In the genomic region with DNA sequence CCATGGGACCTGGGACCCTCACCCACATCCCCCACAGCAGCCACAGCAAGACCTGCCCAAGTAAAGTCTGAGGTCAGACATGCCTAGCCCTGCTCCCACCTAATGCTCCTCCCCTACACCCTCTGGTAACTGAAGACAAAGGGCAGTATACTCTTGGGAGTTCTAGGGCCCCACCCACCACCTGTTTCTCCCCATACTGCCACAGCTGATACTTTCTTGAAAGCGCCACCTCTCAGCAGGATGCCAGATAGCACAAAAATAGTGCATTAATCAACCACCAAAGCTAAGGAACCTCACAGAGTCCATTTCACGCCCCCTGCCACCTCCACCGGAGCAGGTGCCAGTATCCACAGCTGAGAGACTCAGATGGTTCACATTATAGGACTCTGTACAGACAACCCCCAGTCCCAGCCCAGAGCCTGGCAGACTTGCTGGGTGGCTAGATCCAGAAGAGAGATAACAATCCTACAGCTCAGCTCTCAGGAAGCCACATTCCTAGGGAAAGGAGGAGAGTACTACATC, we compare ENCODE assay signal across 23 cellular contexts.
DNase-seq lines count a peak whose midpoint lies in the region; ATAC-seq, FAIRE-seq and TF ChIP-seq lines count a peak whose summit lies in the region.
"Had no signal": no experiment of that assay in that cellular context is flagged by ENCODE, and none has a peak within 500 bp of the region (broad histone marks: within the 10 kb centered on the region; RNA-seq: fewer than 3 reads in every experiment).

No MANE protein-coding gene starts in this region.

- H3K79me2 ChIP-seq in GM23248 (ENCODE audit: insufficient read depth) (no peaks in the 10 kb centered on the region), GM12878 (ENCODE audit: control insufficient read depth, insufficient read depth, low read length) (no peaks in the 10 kb centered on the region)

- no peak for TF ChIP-seq POLR2A in GM12878 (IDR thresholded peaks at IDR 0.05; ENCODE audit: low read depth, low read length)

- peak overlapping the region; percentile 47 for H3K4me3 Mint-ChIP-seq in Calu3 (ENCODE audit: low read depth, unreplicated experiment)
- H3K4me3 Mint-ChIP-seq: activated naive CD8-positive, alpha-beta T cell; CD4-positive, CD25-positive, alpha-beta regulatory T cell; immature natural killer cell had no signal

- H3F3A ChIP-seq in GM23248 (ENCODE audit: insufficient read depth): no peaks in the 10 kb centered on the region

- no peak for TF ChIP-seq RAD21 in GM12878 (IDR thresholded peaks at IDR 0.05; ENCODE audit: insufficient read depth, low read depth, low read length)

- TF ChIP-seq EP300 in GM12878 (IDR thresholded peaks at IDR 0.05; ENCODE audit: borderline replicate concordance in 1 of 2, control insufficient read depth in 1 of 2, low read depth in 2 of 2, low read length in 2 of 2): no peak

- no peaks in the 10 kb centered on the region for H3K36me3 Mint-ChIP-seq in Calu3 (ENCODE audit: insufficient read depth, unreplicated experiment)
- H3K36me3 Mint-ChIP-seq: activated naive CD8-positive, alpha-beta T cell; CD4-positive, CD25-positive, alpha-beta regulatory T cell; immature natural killer cell had no signal

- H3K36me3 ChIP-seq in GM23248 (ENCODE audit: low read depth) (no peaks in the 10 kb centered on the region), GM12878 (ENCODE audit: control insufficient read depth in 2 of 2, insufficient read depth in 2 of 2, low read length in 1 of 2) (no peaks in the 10 kb centered on the region)
- H3K36me3 ChIP-seq: heart right ventricle, SJSA1, suprapubic skin had no signal

- no peaks in the 10 kb centered on the region for H3K27me3 ChIP-seq in GM23248 (replicated peaks; ENCODE audit: insufficient read depth)
- H3K27me3 ChIP-seq in GM12878 (replicated peaks in 1 of 2; ENCODE audit: control insufficient read depth in 2 of 2, insufficient read depth in 2 of 2, low read length in 1 of 2): no peaks in the 10 kb centered on the region
- no peaks in the 10 kb centered on the region for H3K27me3 ChIP-seq in right cardiac atrium (ENCODE audit: control insufficient read depth, insufficient read depth)
- H3K27me3 ChIP-seq: heart right ventricle, SJSA1, suprapubic skin had no signal

- CTCF ChIA-PET in Calu3 (lab: Charles Lee): no interaction called here
- CTCF ChIA-PET in GM12878 (lab: Yijun Ruan, JAX): interaction anchor here (0.7 kb wide), 1 partner anchor 96 kb away, joined by 3 read pairs; no protein-coding TSS in a partner anchor

- peak overlapping the region; percentile 81 for H3K27ac Mint-ChIP-seq in Calu3 (ENCODE audit: unreplicated experiment)
- H3K27ac Mint-ChIP-seq: activated naive CD8-positive, alpha-beta T cell; CD4-positive, CD25-positive, alpha-beta regulatory T cell; immature natural killer cell had no signal

- H3K4me3 ChIP-seq in GM23248: no peak overlapping the region
- no peak overlapping the region for H3K4me3 ChIP-seq in GM12878
- no peak overlapping the region for H3K4me3 ChIP-seq in right cardiac atrium (ENCODE audit: low read length)
- H3K4me3 ChIP-seq in foreskin fibroblast (ENCODE audit: low read depth in 1 of 2, low read length in 2 of 2): no peak overlapping the region
- H3K4me3 ChIP-seq: heart right ventricle, K562, SJSA1, suprapubic skin had no signal

- in situ Hi-C loops in GM23248 (cut with MboI) (no loop called here), GM12878 (cut with MboI) (no loop called here)

- intact Hi-C loops in Calu3 (cut with micrococcal nuclease; ENCODE audit: unreplicated experiment): loop anchor here (2.0 kb wide), 1 partner anchor 77 kb away; no protein-coding TSS in a partner anchor
- intact Hi-C loops in GM12878 (cut with micrococcal nuclease; ENCODE audit: unreplicated experiment): no loop called here
- intact Hi-C loops in right cardiac atrium (cut with DNase I): no loop called here

- peak; percentile 30 for DNase-seq in Calu3
- DNase-seq in GM23248: peak; percentile 38
- peak; percentile 16 for DNase-seq in NAMALWA (ENCODE audit: low spot score)
- no peak for DNase-seq in GM12878 (ENCODE audit: low read depth, low spot score)
- no peak for DNase-seq in GM03348 (ENCODE audit: low spot score)
- DNase-seq in right cardiac atrium: no peak
- DNase-seq in foreskin fibroblast: no peak
- DNase-seq: activated CD4-positive, CD25-positive, alpha-beta regulatory T cell treated with anti-CD3 and anti-CD28 coated beads, Interleukin-2, amount 50 U/mL, for 72 hours; activated CD8-positive, alpha-beta memory T cell treated with anti-CD3 and anti-CD28 coated beads for 24 hours; CD4-positive, CD25-positive, alpha-beta regulatory T cell; HCEC 1CT; heart right ventricle; immature natural killer cell; NCI-H1048; NCI-H2081 treated with DMSO at 0.1 percent for 48 hours; NCI-H526 treated with DMSO at 0.1 percent for 48 hours; retina had no signal

- no peak overlapping the region for H3K27ac ChIP-seq in GM23248
- H3K27ac ChIP-seq in GM12878 (ENCODE audit: control insufficient read depth, insufficient read depth): no peak overlapping the region
- no peak overlapping the region for H3K27ac ChIP-seq in right cardiac atrium (ENCODE audit: low read length)
- H3K27ac ChIP-seq: heart right ventricle, SJSA1, suprapubic skin had no signal

- no TSS peak for BruUV-seq in Calu3 (replicated peaks; lab: Mats Ljungman, UMichigan)
- no TSS peak for BruUV-seq in GM12878 (replicated peaks; lab: Mats Ljungman, UMichigan)

- RAD21 ChIA-PET in GM12878 (lab: Charles Lee; ENCODE audit: unreplicated experiment): no interaction called here

- SMC1A ChIA-PET in GM12878 (lab: Charles Lee; ENCODE audit: uncharacterized antibody, unreplicated experiment): interaction anchor here (0.6 to 1.2 kb wide), 2 partner anchors 24 to 1893 kb away, joined by 3 read pairs; no protein-coding TSS in a partner anchor

- H3K4me1 ChIP-seq in GM23248 (ENCODE audit: insufficient read depth) (no peaks in the 10 kb centered on the region), GM12878 (ENCODE audit: control insufficient read depth, insufficient read depth, low read length) (no peaks in the 10 kb centered on the region), right cardiac atrium (ENCODE audit: control insufficient read depth, insufficient read depth, low read length) (no peaks in the 10 kb centered on the region)
- H3K4me1 ChIP-seq: heart right ventricle, SJSA1, suprapubic skin had no signal

- whole genome bisulfite sequencing in GM23248 (ENCODE audit: low coverage in 1 of 2, low lambda C conversion rate in 2 of 2, missing lambda C conversion rate in 2 of 2), 2 experiments: 82 to 86% methylated on average over 3 of the region's 3 CpGs
- 25% methylated on average over 3 of the region's 3 CpGs for WGBS in GM12878 (ENCODE audit: insufficient coverage, insufficient replicate concordance, low lambda C conversion rate, missing lambda C conversion rate)
- WGBS in right cardiac atrium: 85% methylated on average over 3 of the region's 3 CpGs

- H4K20me1 ChIP-seq in GM23248 (ENCODE audit: insufficient read depth) (no peaks in the 10 kb centered on the region), GM12878 (ENCODE audit: control insufficient read depth, insufficient read depth) (no peaks in the 10 kb centered on the region)

- H3K9me2 ChIP-seq in GM23248 (ENCODE audit: insufficient read depth): no peaks in the 10 kb centered on the region

- H2AFZ ChIP-seq in GM23248 (no peak overlapping the region), GM12878 (ENCODE audit: control insufficient read depth, low read depth, low read length) (no peak overlapping the region)

- FAIRE-seq in GM12878 (lab: Jason Lieb, UNC): no peak
- FAIRE-seq: GM19239, K562 had no signal

- peaks cover 19% of the 10 kb centered on the region for H3K4me1 Mint-ChIP-seq in Calu3 (ENCODE audit: low read depth, unreplicated experiment)
- H3K4me1 Mint-ChIP-seq: CD4-positive, CD25-positive, alpha-beta regulatory T cell; immature natural killer cell had no signal

- TF ChIP-seq CTCF in Calu3 (IDR thresholded peaks at IDR 0.05; ENCODE audit: unreplicated experiment) (no peak), GM12878 (IDR thresholded peaks at IDR 0.05 in 2 of 3, conservative IDR thresholded peaks at IDR 0.05 in 1 of 3; ENCODE audit: control insufficient read depth in 2 of 3, extremely low read depth in 1 of 3, insufficient read depth in 1 of 3, low read depth in 3 of 3, low read length in 3 of 3) (0 out of 6 replicates have a peak, but pooled peaks of 1 of the 3 experiments have one; percentile 1), foreskin fibroblast (IDR thresholded peaks at IDR 0.05; ENCODE audit: low read depth, low read length) (no peak)

- H3K9me3 ChIP-seq in GM23248 (ENCODE audit: low read depth) (no peaks in the 10 kb centered on the region), GM12878 (replicated peaks; ENCODE audit: control insufficient read depth, insufficient read depth, low read length) (no peaks in the 10 kb centered on the region), right cardiac atrium (ENCODE audit: control insufficient read depth, low read length) (no peaks in the 10 kb centered on the region)
- H3K9me3 ChIP-seq: SJSA1, suprapubic skin had no signal

- H3K9ac ChIP-seq in GM23248 (no peak overlapping the region), GM12878 (ENCODE audit: control insufficient read depth, insufficient read depth, low read length) (no peak overlapping the region)

- no peaks in the 10 kb centered on the region for H3K27me3 Mint-ChIP-seq in Calu3 (ENCODE audit: unreplicated experiment)
- H3K27me3 Mint-ChIP-seq: activated naive CD8-positive, alpha-beta T cell; CD4-positive, CD25-positive, alpha-beta regulatory T cell had no signal

- POLR2A ChIA-PET in GM12878 (lab: Charles Lee): no interaction called here

- peaks cover 11% of the 10 kb centered on the region for H3K9me3 Mint-ChIP-seq in Calu3 (ENCODE audit: low read depth, unreplicated experiment)

- peak; percentile 88 for ATAC-seq in GM12878
- ATAC-seq in right cardiac atrium: no peak
- ATAC-seq in GM21576 (IDR thresholded peaks at IDR 0.05; ENCODE audit: unreplicated experiment): no peak
- ATAC-seq: heart right ventricle, K562 had no signal

- no peak overlapping the region for H3K4me2 ChIP-seq in GM23248 (ENCODE audit: unreplicated experiment)
- H3K4me2 ChIP-seq in GM12878 (ENCODE audit: control insufficient read depth, insufficient read depth): no peak overlapping the region

TF ChIP-seq in GM12878, 131 proteins besides CTCF, POLR2A, EP300 and RAD21 (continues in another document):
- TF ChIP-seq CHD2 (IDR thresholded peaks at IDR 0.05; ENCODE audit: borderline replicate concordance, low read depth, low read length): no peak

Comparison
In these comparisons a context has a peak if more than half of its experiments do, and no peak if none do; other contexts are left out.
1. DNase-seq: peak in Calu3 (single experiment), GM23248 (single experiment) and NAMALWA (single experiment); none in GM12878 (single experiment), GM03348 (single experiment), right cardiac atrium (0 of 3) and foreskin fibroblast (0 of 2).